In the genomic region with DNA sequence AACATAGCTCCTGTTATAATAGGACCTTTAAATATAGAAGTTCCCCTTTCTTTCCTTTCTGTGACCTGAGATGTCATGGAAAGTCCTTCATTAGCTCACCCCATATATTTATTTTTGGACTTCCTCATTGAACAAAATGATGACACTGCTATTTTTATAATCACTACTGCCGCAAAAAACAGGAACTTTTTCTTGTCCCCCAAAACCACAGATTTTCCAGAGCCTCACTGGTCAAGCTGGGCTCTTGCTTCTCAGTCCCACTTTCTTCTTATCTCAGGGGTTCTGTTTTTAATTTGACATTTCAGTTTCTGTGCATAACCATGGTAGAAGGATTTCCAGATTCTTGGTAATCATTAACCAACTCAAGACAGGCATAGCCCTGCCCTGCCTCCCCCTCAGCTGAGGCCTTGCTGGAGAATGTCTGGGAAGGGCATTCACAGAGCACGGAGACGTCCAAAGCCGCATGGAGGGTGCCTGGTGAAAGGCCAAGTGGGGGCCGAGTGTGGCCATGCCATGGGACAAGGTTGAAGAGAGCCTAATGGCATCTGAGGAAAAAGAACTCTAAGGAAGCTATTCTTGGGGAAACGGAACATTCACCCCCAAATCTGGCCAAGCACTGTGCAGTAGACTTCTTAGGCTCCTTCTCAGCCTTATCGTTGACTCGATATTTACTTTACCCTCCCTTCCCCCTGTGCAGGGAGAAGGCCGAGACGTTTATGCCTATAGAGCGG, we compare ENCODE assay signal across 1 cellular context.
TF ChIP-seq lines count a peak whose summit lies in the region.

No MANE protein-coding gene starts in this region.

TF ChIP-seq in GM12878, 131 proteins besides CTCF, POLR2A, EP300 and RAD21 (continued from another document and continues in another):
- peak; percentile 78; the same call in 1 of the 2 replicates for TF ChIP-seq ZNF217 (IDR thresholded peaks at IDR 0.05)
- no peak for TF ChIP-seq POLR2AphosphoS2 (IDR thresholded peaks at IDR 0.05; ENCODE audit: low read depth, low read length)
- TF ChIP-seq SUPT20H (IDR thresholded peaks at IDR 0.05; ENCODE audit: borderline replicate concordance, control insufficient read depth, low read depth, low read length) = no peak
- 0 out of 2 replicates have a peak, but pooled peaks have one; percentile 23 for TF ChIP-seq LARP7 (IDR thresholded peaks at IDR 0.05)
- TF ChIP-seq, protein P1, sequence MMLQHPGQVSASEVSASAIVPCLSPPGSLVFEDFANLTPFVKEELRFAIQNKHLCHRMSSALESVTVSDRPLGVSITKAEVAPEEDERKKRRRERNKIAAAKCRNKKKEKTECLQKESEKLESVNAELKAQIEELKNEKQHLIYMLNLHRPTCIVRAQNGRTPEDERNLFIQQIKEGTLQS (IDR thresholded peaks at IDR 0.05; ENCODE audit: borderline replicate concordance, extremely low read depth, low read depth, low read length) = no peak
- TF ChIP-seq, protein P2, sequence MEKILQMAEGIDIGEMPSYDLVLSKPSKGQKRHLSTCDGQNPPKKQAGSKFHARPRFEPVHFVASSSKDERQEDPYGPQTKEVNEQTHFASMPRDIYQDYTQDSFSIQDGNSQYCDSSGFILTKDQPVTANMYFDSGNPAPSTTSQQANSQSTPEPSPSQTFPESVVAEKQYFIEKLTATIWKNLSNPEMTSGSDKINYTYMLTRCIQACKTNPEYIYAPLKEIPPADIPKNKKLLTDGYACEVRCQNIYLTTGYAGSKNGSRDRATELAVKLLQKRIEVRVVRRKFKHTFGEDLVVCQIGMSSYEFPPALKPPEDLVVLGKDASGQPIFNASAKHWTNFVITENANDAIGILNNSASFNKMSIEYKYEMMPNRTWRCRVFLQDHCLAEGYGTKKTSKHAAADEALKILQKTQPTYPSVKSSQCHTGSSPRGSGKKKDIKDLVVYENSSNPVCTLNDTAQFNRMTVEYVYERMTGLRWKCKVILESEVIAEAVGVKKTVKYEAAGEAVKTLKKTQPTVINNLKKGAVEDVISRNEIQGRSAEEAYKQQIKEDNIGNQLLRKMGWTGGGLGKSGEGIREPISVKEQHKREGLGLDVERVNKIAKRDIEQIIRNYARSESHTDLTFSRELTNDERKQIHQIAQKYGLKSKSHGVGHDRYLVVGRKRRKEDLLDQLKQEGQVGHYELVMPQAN (conservative IDR thresholded peaks at IDR 0.05) = no peak
- TF ChIP-seq SREBF2 (IDR thresholded peaks at IDR 0.05; ENCODE audit: low read length) = no peak
- TF ChIP-seq, protein P3, sequence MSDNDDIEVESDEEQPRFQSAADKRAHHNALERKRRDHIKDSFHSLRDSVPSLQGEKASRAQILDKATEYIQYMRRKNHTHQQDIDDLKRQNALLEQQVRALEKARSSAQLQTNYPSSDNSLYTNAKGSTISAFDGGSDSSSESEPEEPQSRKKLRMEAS (IDR thresholded peaks at IDR 0.05; ENCODE audit: low read depth, low read length) = no peak
- TF ChIP-seq TCF7 (IDR thresholded peaks at IDR 0.05; ENCODE audit: borderline replicate concordance) = no peak
- no peak for TF ChIP-seq TCF3 (IDR thresholded peaks at IDR 0.05; ENCODE audit: borderline replicate concordance, insufficient read depth, low read depth, low read length)
- no peak for TF ChIP-seq SMAD5 (IDR thresholded peaks at IDR 0.05; ENCODE audit: low read depth)
- no peak for TF ChIP-seq POLR2AphosphoS5 (IDR thresholded peaks at IDR 0.05; ENCODE audit: low read length)
- TF ChIP-seq, protein P4, sequence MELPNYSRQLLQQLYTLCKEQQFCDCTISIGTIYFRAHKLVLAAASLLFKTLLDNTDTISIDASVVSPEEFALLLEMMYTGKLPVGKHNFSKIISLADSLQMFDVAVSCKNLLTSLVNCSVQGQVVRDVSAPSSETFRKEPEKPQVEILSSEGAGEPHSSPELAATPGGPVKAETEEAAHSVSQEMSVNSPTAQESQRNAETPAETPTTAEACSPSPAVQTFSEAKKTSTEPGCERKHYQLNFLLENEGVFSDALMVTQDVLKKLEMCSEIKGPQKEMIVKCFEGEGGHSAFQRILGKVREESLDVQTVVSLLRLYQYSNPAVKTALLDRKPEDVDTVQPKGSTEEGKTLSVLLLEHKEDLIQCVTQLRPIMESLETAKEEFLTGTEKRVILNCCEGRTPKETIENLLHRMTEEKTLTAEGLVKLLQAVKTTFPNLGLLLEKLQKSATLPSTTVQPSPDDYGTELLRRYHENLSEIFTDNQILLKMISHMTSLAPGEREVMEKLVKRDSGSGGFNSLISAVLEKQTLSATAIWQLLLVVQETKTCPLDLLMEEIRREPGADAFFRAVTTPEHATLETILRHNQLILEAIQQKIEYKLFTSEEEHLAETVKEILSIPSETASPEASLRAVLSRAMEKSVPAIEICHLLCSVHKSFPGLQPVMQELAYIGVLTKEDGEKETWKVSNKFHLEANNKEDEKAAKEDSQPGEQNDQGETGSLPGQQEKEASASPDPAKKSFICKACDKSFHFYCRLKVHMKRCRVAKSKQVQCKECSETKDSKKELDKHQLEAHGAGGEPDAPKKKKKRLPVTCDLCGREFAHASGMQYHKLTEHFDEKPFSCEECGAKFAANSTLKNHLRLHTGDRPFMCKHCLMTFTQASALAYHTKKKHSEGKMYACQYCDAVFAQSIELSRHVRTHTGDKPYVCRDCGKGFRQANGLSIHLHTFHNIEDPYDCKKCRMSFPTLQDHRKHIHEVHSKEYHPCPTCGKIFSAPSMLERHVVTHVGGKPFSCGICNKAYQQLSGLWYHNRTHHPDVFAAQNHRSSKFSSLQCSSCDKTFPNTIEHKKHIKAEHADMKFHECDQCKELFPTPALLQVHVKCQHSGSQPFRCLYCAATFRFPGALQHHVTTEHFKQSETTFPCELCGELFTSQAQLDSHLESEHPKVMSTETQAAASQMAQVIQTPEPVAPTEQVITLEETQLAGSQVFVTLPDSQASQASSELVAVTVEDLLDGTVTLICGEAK (IDR thresholded peaks at IDR 0.05; ENCODE audit: borderline replicate concordance) = no peak; the same call in 1 of the 2 replicates
- no peak for TF ChIP-seq JUND (IDR thresholded peaks at IDR 0.05; ENCODE audit: low read depth, low read length)
- 0 out of 2 replicates have a peak, but pooled peaks have one; percentile 8 for TF ChIP-seq YY1 (IDR thresholded peaks at IDR 0.05; ENCODE audit: low read depth, low read length)
- TF ChIP-seq, protein P5, sequence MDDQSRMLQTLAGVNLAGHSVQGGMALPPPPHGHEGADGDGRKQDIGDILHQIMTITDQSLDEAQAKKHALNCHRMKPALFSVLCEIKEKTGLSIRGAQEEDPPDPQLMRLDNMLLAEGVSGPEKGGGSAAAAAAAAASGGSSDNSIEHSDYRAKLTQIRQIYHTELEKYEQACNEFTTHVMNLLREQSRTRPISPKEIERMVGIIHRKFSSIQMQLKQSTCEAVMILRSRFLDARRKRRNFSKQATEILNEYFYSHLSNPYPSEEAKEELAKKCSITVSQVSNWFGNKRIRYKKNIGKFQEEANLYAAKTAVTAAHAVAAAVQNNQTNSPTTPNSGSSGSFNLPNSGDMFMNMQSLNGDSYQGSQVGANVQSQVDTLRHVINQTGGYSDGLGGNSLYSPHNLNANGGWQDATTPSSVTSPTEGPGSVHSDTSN (IDR thresholded peaks at IDR 0.05; ENCODE audit: insufficient replicate concordance, low read depth, low read length) = no peak
- TF ChIP-seq, protein P6, sequence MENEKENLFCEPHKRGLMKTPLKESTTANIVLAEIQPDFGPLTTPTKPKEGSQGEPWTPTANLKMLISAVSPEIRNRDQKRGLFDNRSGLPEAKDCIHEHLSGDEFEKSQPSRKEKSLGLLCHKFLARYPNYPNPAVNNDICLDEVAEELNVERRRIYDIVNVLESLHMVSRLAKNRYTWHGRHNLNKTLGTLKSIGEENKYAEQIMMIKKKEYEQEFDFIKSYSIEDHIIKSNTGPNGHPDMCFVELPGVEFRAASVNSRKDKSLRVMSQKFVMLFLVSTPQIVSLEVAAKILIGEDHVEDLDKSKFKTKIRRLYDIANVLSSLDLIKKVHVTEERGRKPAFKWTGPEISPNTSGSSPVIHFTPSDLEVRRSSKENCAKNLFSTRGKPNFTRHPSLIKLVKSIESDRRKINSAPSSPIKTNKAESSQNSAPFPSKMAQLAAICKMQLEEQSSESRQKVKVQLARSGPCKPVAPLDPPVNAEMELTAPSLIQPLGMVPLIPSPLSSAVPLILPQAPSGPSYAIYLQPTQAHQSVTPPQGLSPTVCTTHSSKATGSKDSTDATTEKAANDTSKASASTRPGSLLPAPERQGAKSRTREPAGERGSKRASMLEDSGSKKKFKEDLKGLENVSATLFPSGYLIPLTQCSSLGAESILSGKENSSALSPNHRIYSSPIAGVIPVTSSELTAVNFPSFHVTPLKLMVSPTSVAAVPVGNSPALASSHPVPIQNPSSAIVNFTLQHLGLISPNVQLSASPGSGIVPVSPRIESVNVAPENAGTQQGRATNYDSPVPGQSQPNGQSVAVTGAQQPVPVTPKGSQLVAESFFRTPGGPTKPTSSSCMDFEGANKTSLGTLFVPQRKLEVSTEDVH (IDR thresholded peaks at IDR 0.05; ENCODE audit: low read depth, partially characterized antibody) = no peak
- TF ChIP-seq RB1 (IDR thresholded peaks at IDR 0.05; ENCODE audit: borderline replicate concordance) = no peak
- no peak for TF ChIP-seq KAT2A (conservative IDR thresholded peaks at IDR 0.05; ENCODE audit: control insufficient read depth, low read depth, low read length)
- TF ChIP-seq RCOR1 (conservative IDR thresholded peaks at IDR 0.05; ENCODE audit: low read depth, low read length) = 0 out of 2 replicates have a peak, but pooled peaks have one; percentile 88
- no peak for TF ChIP-seq FOS (IDR thresholded peaks at IDR 0.05; ENCODE audit: borderline replicate concordance, extremely low read depth, insufficient read length)
- no peak for TF ChIP-seq NFYA (IDR thresholded peaks at IDR 0.05; ENCODE audit: borderline replicate concordance, low read depth, low read length)
- no peak for TF ChIP-seq HDGF (IDR thresholded peaks at IDR 0.05)
- no peak for TF ChIP-seq IRF4 (IDR thresholded peaks at IDR 0.05; ENCODE audit: low read depth, low read length)
- peak; percentile 78 for TF ChIP-seq BCL11A (IDR thresholded peaks at IDR 0.05; ENCODE audit: low read depth, low read length)
- no peak for TF ChIP-seq YBX1 (IDR thresholded peaks at IDR 0.05)
- peak; percentile 63; the same call in 1 of the 2 replicates for TF ChIP-seq RAD51 (IDR thresholded peaks at IDR 0.05)
- no peak for TF ChIP-seq MXI1 (IDR thresholded peaks at IDR 0.05; ENCODE audit: low read depth, low read length)
- TF ChIP-seq NRF1 (conservative IDR thresholded peaks at IDR 0.05; ENCODE audit: low read depth, low read length) = no peak
- no peak for TF ChIP-seq KLF5 (IDR thresholded peaks at IDR 0.05; ENCODE audit: partially characterized antibody)
- no peak for TF ChIP-seq SMC3 (IDR thresholded peaks at IDR 0.05; ENCODE audit: borderline replicate concordance, low read length)
- TF ChIP-seq TBL1XR1 (IDR thresholded peaks at IDR 0.05; ENCODE audit: low read depth, low read length) = peak; percentile 90
- peak; percentile 91 for TF ChIP-seq CREM (IDR thresholded peaks at IDR 0.05; ENCODE audit: low read depth)
- peak; percentile 70; the same call in 1 of the 2 replicates for TF ChIP-seq CBX5 (IDR thresholded peaks at IDR 0.05; ENCODE audit: low read depth)
- TF ChIP-seq, protein P7, sequence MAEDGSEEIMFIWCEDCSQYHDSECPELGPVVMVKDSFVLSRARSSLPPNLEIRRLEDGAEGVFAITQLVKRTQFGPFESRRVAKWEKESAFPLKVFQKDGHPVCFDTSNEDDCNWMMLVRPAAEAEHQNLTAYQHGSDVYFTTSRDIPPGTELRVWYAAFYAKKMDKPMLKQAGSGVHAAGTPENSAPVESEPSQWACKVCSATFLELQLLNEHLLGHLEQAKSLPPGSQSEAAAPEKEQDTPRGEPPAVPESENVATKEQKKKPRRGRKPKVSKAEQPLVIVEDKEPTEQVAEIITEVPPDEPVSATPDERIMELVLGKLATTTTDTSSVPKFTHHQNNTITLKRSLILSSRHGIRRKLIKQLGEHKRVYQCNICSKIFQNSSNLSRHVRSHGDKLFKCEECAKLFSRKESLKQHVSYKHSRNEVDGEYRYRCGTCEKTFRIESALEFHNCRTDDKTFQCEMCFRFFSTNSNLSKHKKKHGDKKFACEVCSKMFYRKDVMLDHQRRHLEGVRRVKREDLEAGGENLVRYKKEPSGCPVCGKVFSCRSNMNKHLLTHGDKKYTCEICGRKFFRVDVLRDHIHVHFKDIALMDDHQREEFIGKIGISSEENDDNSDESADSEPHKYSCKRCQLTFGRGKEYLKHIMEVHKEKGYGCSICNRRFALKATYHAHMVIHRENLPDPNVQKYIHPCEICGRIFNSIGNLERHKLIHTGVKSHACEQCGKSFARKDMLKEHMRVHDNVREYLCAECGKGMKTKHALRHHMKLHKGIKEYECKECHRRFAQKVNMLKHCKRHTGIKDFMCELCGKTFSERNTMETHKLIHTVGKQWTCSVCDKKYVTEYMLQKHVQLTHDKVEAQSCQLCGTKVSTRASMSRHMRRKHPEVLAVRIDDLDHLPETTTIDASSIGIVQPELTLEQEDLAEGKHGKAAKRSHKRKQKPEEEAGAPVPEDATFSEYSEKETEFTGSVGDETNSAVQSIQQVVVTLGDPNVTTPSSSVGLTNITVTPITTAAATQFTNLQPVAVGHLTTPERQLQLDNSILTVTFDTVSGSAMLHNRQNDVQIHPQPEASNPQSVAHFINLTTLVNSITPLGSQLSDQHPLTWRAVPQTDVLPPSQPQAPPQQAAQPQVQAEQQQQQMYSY (CRISPR knock-in tag; IDR thresholded peaks at IDR 0.05) = no peak
- TF ChIP-seq STAT3 (IDR thresholded peaks at IDR 0.05; ENCODE audit: low read depth, low read length) = peak; percentile 89
- TF ChIP-seq, protein P8, sequence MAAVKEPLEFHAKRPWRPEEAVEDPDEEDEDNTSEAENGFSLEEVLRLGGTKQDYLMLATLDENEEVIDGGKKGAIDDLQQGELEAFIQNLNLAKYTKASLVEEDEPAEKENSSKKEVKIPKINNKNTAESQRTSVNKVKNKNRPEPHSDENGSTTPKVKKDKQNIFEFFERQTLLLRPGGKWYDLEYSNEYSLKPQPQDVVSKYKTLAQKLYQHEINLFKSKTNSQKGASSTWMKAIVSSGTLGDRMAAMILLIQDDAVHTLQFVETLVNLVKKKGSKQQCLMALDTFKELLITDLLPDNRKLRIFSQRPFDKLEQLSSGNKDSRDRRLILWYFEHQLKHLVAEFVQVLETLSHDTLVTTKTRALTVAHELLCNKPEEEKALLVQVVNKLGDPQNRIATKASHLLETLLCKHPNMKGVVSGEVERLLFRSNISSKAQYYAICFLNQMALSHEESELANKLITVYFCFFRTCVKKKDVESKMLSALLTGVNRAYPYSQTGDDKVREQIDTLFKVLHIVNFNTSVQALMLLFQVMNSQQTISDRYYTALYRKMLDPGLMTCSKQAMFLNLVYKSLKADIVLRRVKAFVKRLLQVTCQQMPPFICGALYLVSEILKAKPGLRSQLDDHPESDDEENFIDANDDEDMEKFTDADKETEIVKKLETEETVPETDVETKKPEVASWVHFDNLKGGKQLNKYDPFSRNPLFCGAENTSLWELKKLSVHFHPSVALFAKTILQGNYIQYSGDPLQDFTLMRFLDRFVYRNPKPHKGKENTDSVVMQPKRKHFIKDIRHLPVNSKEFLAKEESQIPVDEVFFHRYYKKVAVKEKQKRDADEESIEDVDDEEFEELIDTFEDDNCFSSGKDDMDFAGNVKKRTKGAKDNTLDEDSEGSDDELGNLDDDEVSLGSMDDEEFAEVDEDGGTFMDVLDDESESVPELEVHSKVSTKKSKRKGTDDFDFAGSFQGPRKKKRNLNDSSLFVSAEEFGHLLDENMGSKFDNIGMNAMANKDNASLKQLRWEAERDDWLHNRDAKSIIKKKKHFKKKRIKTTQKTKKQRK (IDR thresholded peaks at IDR 0.05; ENCODE audit: low read depth, low read length) = no peak
- peak; percentile 84 for TF ChIP-seq CBFB (IDR thresholded peaks at IDR 0.05; ENCODE audit: low read depth)
- TF ChIP-seq MEF2B (IDR thresholded peaks at IDR 0.05; ENCODE audit: partially characterized antibody, poor library complexity, severe bottlenecking) = peak; percentile 98
